Comparison of ENCODE assay signal across 26 cellular contexts in genomic region chr2:60136913-60137312, GRCh38.
"Had no signal": no experiment of that assay in that cellular context is flagged by ENCODE, and none has a peak within 500 bp of the region (broad histone marks: within the 10 kb centered on the region; RNA-seq: fewer than 3 reads in every experiment).

No MANE protein-coding gene starts in this region.

- H3K36me3 ChIP-seq: neutrophil, ovary, right lobe of liver, sigmoid colon, stomach, thoracic aorta, thyroid gland, tibial nerve, upper lobe of left lung, vagina had no signal

- ATAC-seq: natural killer cell treated with Interleukin-12 subunit alpha and Interleukin-12 subunit beta and Interleukin-15 and Interleukin-18, amount 100 ng/mL, for 72 hours; psoas muscle; right cardiac atrium; right lobe of liver; stimulated activated effector memory CD8-positive, alpha-beta T cell treated with anti-CD3 and anti-CD28 coated beads, Interleukin-12 subunit alpha, Interleukin-12 subunit beta, amount 100 ng/mL, for 72 hours; stimulated activated naive B cell treated with anti-CD40 and anti-IgM and Interleukin-4, amounts not matched to agents 10 μg/mL and 1 μg/mL and 100 μg/mL, for 72 hours had no signal

- H3K27me3 ChIP-seq: neutrophil, ovary, right lobe of liver, sigmoid colon, stomach, thyroid gland, tibial nerve, upper lobe of left lung, vagina had no signal

- H3K9ac ChIP-seq: parathyroid adenoma had no signal

- H3K4me3 ChIP-seq: ovary, psoas muscle, right lobe of liver, sigmoid colon, stomach, thoracic aorta, thyroid gland, tibial nerve, upper lobe of left lung, vagina had no signal

- H3K9me3 ChIP-seq: ovary, psoas muscle, right lobe of liver, thoracic aorta, thyroid gland, vagina had no signal

- H3K27ac ChIP-seq: neutrophil, ovary, parathyroid adenoma, psoas muscle, right lobe of liver, sigmoid colon, stomach, thoracic aorta, thyroid gland, tibial nerve, upper lobe of left lung, vagina had no signal

- H3K4me1 ChIP-seq: parathyroid adenoma, psoas muscle, right lobe of liver, sigmoid colon, stomach, thyroid gland, tibial nerve, upper lobe of left lung, vagina had no signal

- DNase-seq: nephron progenitor cell; nucleus accumbens; ovary; posterior cingulate gyrus; psoas muscle; right cardiac atrium; right lobe of liver; sigmoid colon; small intestine; stimulated activated CD4-positive, alpha-beta T cell treated with anti-CD3 and anti-CD28 coated beads, Interleukin-15, amount 100 ng/mL, for 24 hours; stimulated activated CD4-positive, alpha-beta T cell treated with anti-CD3 and anti-CD28 coated beads, Interleukin-2, amount 100 ng/mL, for 24 hours; stimulated activated CD4-positive, alpha-beta T cell treated with anti-CD3 and anti-CD28 coated beads, Interleukin-2, amount 100 ng/mL, for 48 hours; stimulated activated CD4-positive, alpha-beta T cell treated with anti-CD3 and anti-CD28 coated beads, Interleukin-4, amount 100 ng/mL, for 24 hours; stimulated activated naive B cell treated with anti-CD40 and anti-IgM and Interleukin-4, amounts not matched to agents 10 μg/mL and 1 μg/mL and 100 μg/mL, for 72 hours; stimulated activated naive CD4-positive, alpha-beta T cell treated with Interleukin-2 at 50 U/mL for 16 hours; stomach; thyroid gland; trophoblast cell; upper lobe of left lung had no signal

- H3K79me2 ChIP-seq: parathyroid adenoma had no signal
